ENCODE assay signal across 1 cellular context in the genomic region with DNA sequence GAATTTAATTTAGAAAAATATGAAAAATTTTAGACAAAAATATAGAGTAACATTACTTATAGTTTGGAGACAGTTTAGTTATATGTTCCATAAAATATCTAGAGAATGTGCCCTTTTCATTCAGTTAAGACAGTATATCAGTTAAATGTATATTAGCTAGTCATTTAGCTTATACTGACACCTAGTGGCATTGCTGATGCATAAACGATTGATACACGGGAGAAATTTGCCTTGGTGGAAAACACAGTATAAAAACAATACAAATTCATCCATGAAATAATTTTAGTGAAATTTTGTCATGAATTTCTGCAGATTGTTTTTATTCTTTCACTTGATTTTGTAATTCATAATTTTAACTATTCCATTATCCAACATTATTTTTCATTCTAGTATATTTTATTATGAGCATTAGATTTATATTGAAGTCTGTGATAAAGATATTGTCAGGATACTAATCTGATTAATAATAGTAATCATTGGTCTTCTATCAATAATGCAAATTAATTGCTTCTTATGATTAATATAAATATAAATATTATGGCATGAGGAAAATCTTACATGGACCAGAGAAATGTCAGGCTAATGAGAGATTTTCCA.
TF ChIP-seq lines count a peak whose summit lies in the region.

No MANE protein-coding gene starts in this region.

TF ChIP-seq in K562, 482 proteins besides CTCF, POLR2A, EP300 and RAD21 (continued from another document):
- TF ChIP-seq FOXM1 (IDR thresholded peaks at IDR 0.05; ENCODE audit: low read depth) (no peak), FOXM1 (CRISPR knock-in tag; IDR thresholded peaks at IDR 0.05; ENCODE audit: low read depth) (no peak), NFRKB (IDR thresholded peaks at IDR 0.05; ENCODE audit: low read depth) (no peak)
